Comparison of ENCODE assay signal across 22 cellular contexts in the genomic region with DNA sequence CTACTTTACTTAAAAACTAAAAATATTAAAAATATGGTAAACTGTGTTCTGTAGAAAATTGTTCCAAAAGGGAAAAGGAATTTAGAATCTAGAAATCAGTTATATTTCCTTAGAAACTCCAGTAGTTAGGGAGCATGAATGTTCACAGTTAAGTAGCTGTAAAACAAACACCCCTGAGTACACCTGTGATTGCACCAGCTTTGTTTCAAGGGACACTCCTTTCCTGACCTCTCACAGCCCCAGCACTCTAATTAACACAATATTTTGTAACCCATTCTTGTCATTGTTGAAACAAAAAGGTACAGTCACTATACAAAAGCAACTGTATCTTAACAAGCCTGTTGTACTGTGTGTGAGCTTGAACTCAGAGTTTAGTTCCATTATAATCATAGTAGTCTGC.
"Had no signal": no experiment of that assay in that cellular context is flagged by ENCODE, and none has a peak within 500 bp of the region (broad histone marks: within the 10 kb centered on the region; RNA-seq: fewer than 3 reads in every experiment).

No MANE protein-coding gene starts in this region.

- H3K9me3 ChIP-seq: left ventricle myocardium inferior, neutrophil, psoas muscle, right atrium auricular region, sigmoid colon, suprapubic skin, thyroid gland, uterus had no signal

- ATAC-seq: psoas muscle had no signal

- H3K4me1 ChIP-seq: psoas muscle, right atrium auricular region, uterus had no signal

- FAIRE-seq: islet of Langerhans had no signal

- H3K4me3 ChIP-seq: coronary artery, left ventricle myocardium inferior, lung, psoas muscle, right atrium auricular region, sigmoid colon, skin epidermis, suprapubic skin, thyroid gland, uterus had no signal

- H3K36me3 ChIP-seq: left ventricle myocardium inferior, neutrophil, right atrium auricular region, sigmoid colon, suprapubic skin, thyroid gland, uterus had no signal

- DNase-seq: effector CD4-positive, alpha-beta T cell; foreskin melanocyte; head of caudate nucleus; hippocampal formation; kidney glomerular epithelial cell; left ventricle myocardium inferior; mesenchymal stem cell; naive B cell; nephron progenitor cell; psoas muscle; sigmoid colon; stimulated activated CD4-positive, alpha-beta T cell treated with anti-CD3 and anti-CD28 coated beads, Interleukin-12 subunit alpha, Interleukin-12 subunit beta, amount 100 ng/mL, for 4 hours; stimulated activated naive CD4-positive, alpha-beta T cell; uterus had no signal

- H3K27ac ChIP-seq: coronary artery, left ventricle myocardium inferior, neutrophil, psoas muscle, right atrium auricular region, sigmoid colon, suprapubic skin, uterus had no signal

- H3K27me3 ChIP-seq: neutrophil, right atrium auricular region, sigmoid colon, suprapubic skin, thyroid gland, uterus had no signal
